In the genomic region with DNA sequence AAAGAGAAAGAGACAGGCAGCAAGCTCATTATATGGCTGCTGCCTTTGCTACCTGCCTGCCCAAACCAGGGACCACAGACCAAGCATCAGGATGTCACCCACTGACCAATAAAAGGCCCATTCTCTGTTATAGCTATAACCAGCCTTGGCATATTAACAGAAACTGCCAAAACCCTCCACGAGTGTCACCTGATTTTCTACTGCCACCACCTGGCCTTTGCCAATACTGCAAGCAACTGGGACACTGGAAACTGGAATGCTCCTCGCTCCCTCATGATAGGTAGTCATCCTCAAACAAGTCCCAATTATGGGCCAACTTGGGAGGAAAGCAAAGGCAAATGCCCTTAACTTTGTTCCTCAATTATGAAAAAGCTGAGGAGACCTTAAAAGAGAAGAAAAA, we compare ENCODE assay signal across 7 cellular contexts.
DNase-seq lines count a peak whose midpoint lies in the region; ATAC-seq and TF ChIP-seq lines count a peak whose summit lies in the region.

No MANE protein-coding gene starts in this region.

- H3K23ac ChIP-seq in mesenchymal stem cell (ENCODE audit: low read length in 2 of 2) = no peak overlapping the region

- H3K9me3 ChIP-seq in ascending aorta (no peaks in the 10 kb centered on the region), mesenchymal stem cell (ENCODE audit: control insufficient read depth, low read length) (no peaks in the 10 kb centered on the region)

- H3K4me2 ChIP-seq in mesenchymal stem cell (ENCODE audit: low read length, poor library complexity, severe bottlenecking) = no peak overlapping the region

- no peak overlapping the region for H4K91ac ChIP-seq in mesenchymal stem cell (ENCODE audit: low read length)

- H2BK120ac ChIP-seq in mesenchymal stem cell (ENCODE audit: low read depth, low read length) = no peak overlapping the region

- H3K36me3 ChIP-seq in ascending aorta = no peaks in the 10 kb centered on the region
- H3K36me3 ChIP-seq in mesenchymal stem cell (ENCODE audit: control insufficient read depth in 1 of 2, insufficient read depth in 2 of 2, low read depth in 1 of 2, low read length in 2 of 2) = no peaks in the 10 kb centered on the region

- no peak overlapping the region for H4K8ac ChIP-seq in mesenchymal stem cell (ENCODE audit: low read length)

- H3K14ac ChIP-seq in mesenchymal stem cell (ENCODE audit: low read length in 2 of 2) = no peak overlapping the region

- no peak overlapping the region for H3K27ac ChIP-seq in ascending aorta
- no peak overlapping the region for H3K27ac ChIP-seq in mesenchymal stem cell (ENCODE audit: low read length, poor library complexity, severe bottlenecking)

- H3K4ac ChIP-seq in mesenchymal stem cell (ENCODE audit: low read depth in 1 of 2, low read length in 2 of 2) = no peak overlapping the region

- H2BK12ac ChIP-seq in mesenchymal stem cell (ENCODE audit: low read length in 2 of 2) = no peak overlapping the region

- WGBS in mesenchymal stem cell = 42% methylated on average over 2 of the region's 2 CpGs

- H3K9ac ChIP-seq in mesenchymal stem cell (ENCODE audit: low read length) = no peak overlapping the region

- no peak overlapping the region for H2AK5ac ChIP-seq in mesenchymal stem cell (ENCODE audit: low read length, severe bottlenecking)

- no peaks in the 10 kb centered on the region for H3K79me1 ChIP-seq in mesenchymal stem cell (replicated peaks; ENCODE audit: low read length, poor library complexity, severe bottlenecking)

- H3K4me1 ChIP-seq in ascending aorta (no peaks in the 10 kb centered on the region), mesenchymal stem cell (ENCODE audit: control insufficient read depth, insufficient read depth, low read depth, low read length) (no peaks in the 10 kb centered on the region)

- DNase-seq in ascending aorta (ENCODE audit: low spot score in 2 of 2) (peak in 1 of 2 donors; percentile 66), mesenchymal stem cell (peak; percentile 0), sciatic nerve (ENCODE audit: low spot score) (no peak), NOMO-1 (lab: John Stamatoyannopoulos, UW; ENCODE audit: unreplicated experiment in 2 of 2) (no peak), DMS153 treated with DMSO at 0.1 percent for 48 hours (lab: John Stamatoyannopoulos, UW; ENCODE audit: unreplicated experiment) (no peak)

- TF ChIP-seq CTCF in ascending aorta (IDR thresholded peaks at IDR 0.05) = peak; percentile 22 to 59 (median 56)

- H2BK5ac ChIP-seq in mesenchymal stem cell (ENCODE audit: low read depth, low read length, poor library complexity, severe bottlenecking) = no peak overlapping the region

- H3K18ac ChIP-seq in mesenchymal stem cell (ENCODE audit: low read depth in 1 of 2, low read length in 2 of 2) = no peak overlapping the region

- H2AFZ ChIP-seq in mesenchymal stem cell (ENCODE audit: low read depth, low read length) = no peak overlapping the region

- no peak overlapping the region for H2BK15ac ChIP-seq in mesenchymal stem cell (ENCODE audit: low read depth, poor library complexity, severe bottlenecking)

- intact Hi-C loops in ascending aorta (cut with DNase I) (loop anchor here (5.0 kb wide), 1 partner anchor 263 kb away; no protein-coding TSS in a partner anchor), sciatic nerve (cut with DNase I) (no loop called here)

- ATAC-seq in GM18498 (IDR thresholded peaks at IDR 0.05; ENCODE audit: unreplicated experiment) (peak; percentile 62), HG03378 (IDR thresholded peaks at IDR 0.05; ENCODE audit: unreplicated experiment) (peak; percentile 71), sciatic nerve (no peak)

- no peaks in the 10 kb centered on the region for H3K27me3 ChIP-seq in ascending aorta
- H3K27me3 ChIP-seq in mesenchymal stem cell (ENCODE audit: control insufficient read depth in 1 of 2, insufficient read depth in 1 of 2, low read length in 2 of 2) = no peaks in the 10 kb centered on the region

- H3K4me3 ChIP-seq in ascending aorta = no peak overlapping the region
- H3K4me3 ChIP-seq in mesenchymal stem cell (ENCODE audit: insufficient read depth in 1 of 2, low read depth in 1 of 2, low read length in 2 of 2) = no peak overlapping the region
